In the genomic region with DNA sequence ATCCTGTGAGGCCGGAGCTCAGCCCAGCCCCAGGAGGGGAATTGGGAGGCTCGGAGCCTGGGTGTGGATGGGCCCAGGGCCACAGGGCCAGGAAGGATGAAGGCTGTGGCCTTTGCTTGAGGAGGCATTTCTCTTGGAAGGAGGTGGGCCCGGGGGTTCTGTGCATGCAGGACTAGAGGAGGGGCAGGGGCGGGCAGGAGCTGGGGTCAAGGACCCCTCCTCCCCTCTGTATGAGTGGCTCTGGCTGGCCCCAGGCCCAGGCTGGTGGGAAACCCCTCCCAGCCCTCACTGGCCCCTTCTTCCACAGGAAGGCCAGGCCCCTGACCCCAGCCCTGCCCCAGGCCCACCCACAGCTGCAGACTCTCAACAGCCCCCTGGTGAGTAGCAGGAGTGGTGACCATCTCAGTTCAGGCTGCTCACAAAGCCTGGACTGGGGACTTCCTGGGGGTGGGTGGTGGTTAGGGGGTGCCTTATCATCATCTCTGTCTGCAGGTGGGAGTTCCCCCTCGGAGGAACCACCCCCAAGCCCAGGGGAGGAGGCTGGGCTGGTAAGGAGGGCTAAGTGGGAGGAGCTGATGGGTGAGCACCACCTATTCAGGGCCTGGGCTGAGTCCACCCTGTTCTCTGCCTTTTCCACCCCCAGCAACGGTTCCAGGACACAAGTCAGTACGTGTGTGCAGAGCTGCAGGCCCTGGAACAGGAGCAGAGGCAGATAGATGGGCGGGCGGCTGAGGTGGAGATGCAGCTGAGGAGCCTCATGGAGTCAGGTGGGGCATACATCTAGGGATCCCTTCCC, we compare ENCODE assay signal across 14 cellular contexts. TPM values are rescaled to one million over a fixed set of nuclear protein-coding genes. Genes with fewer than 3 reads are reported as not detected.
DNase-seq lines count a peak whose midpoint lies in the region; TF ChIP-seq lines count a peak whose summit lies in the region.
"Had no signal": no experiment of that assay in that cellular context is flagged by ENCODE, and none has a peak within 500 bp of the region (broad histone marks: within the 10 kb centered on the region; RNA-seq: fewer than 3 reads in every experiment).

No MANE protein-coding gene starts in this region.

- intact Hi-C loops in activated CD4-positive, alpha-beta memory T cell treated with anti-CD3 and anti-CD28 coated beads for 36 hours (cut with micrococcal nuclease): loop anchor here (2.0 kb wide), 1 partner anchor 25 kb away; a partner anchor contains a TSS
- intact Hi-C loops in ascending aorta (cut with DNase I): no loop called here

- H2BK12ac ChIP-seq in mesenchymal stem cell (ENCODE audit: low read length in 2 of 2): no peak overlapping the region

- no peaks in the 10 kb centered on the region for H3K9me3 Mint-ChIP-seq in activated CD4-positive, alpha-beta memory T cell treated with anti-CD3 and anti-CD28 coated beads for 36 hours
- H3K9me3 Mint-ChIP-seq: brain; CD8-positive, alpha-beta memory T cell had no signal

- peaks cover 64% of the 10 kb centered on the region for H4K20me1 ChIP-seq in BLaER1

- H3K27me3 ChIP-seq in BLaER1 (no peaks in the 10 kb centered on the region), mesenchymal stem cell (ENCODE audit: control insufficient read depth in 1 of 2, insufficient read depth in 1 of 2, low read length in 2 of 2) (no peaks in the 10 kb centered on the region), ascending aorta (no peaks in the 10 kb centered on the region)
- H3K27me3 ChIP-seq: pancreas, uterus had no signal

- H3K9me3 ChIP-seq in BLaER1 (no peaks in the 10 kb centered on the region), mesenchymal stem cell (ENCODE audit: control insufficient read depth, low read length) (no peaks in the 10 kb centered on the region), ascending aorta (no peaks in the 10 kb centered on the region)
- H3K9me3 ChIP-seq: pancreas, uterus had no signal

- H3K14ac ChIP-seq in mesenchymal stem cell (ENCODE audit: low read length in 2 of 2): no peak overlapping the region

- H3K4me1 Mint-ChIP-seq in activated CD4-positive, alpha-beta memory T cell treated with anti-CD3 and anti-CD28 coated beads for 36 hours (ENCODE audit: low read depth): peaks cover 31% of the 10 kb centered on the region

- H3K27ac ChIP-seq in BLaER1 (peak overlapping the region; percentile 89), mesenchymal stem cell (ENCODE audit: low read length, poor library complexity, severe bottlenecking) (no peak overlapping the region), ascending aorta (peak overlapping the region in 1 of 2 donors; percentile 20)
- H3K27ac ChIP-seq: pancreas had no signal

- H2BK120ac ChIP-seq in mesenchymal stem cell (ENCODE audit: low read depth, low read length): no peak overlapping the region

- H3K18ac ChIP-seq in mesenchymal stem cell (ENCODE audit: low read depth in 1 of 2, low read length in 2 of 2): no peak overlapping the region

- H3K4me2 ChIP-seq in BLaER1 (peak overlapping the region; percentile 96), mesenchymal stem cell (ENCODE audit: low read length, poor library complexity, severe bottlenecking) (no peak overlapping the region)

- peaks cover 14% of the 10 kb centered on the region for H3K79me1 ChIP-seq in mesenchymal stem cell (replicated peaks; ENCODE audit: low read length, poor library complexity, severe bottlenecking)

- CTCF ChIA-PET in activated CD4-positive, alpha-beta memory T cell treated with anti-CD3 and anti-CD28 coated beads for 36 hours (lab: Charles Lee): interaction anchor here (0.6 to 10.1 kb wide), 6 partner anchors 12 to 296 kb away, joined by 3 to 126 read pairs (median 35); a partner anchor contains a TSS

- H3K4me3 ChIP-seq in BLaER1 (no peak overlapping the region), mesenchymal stem cell (ENCODE audit: insufficient read depth in 1 of 2, low read depth in 1 of 2, low read length in 2 of 2) (no peak overlapping the region), ascending aorta (no peak overlapping the region)
- H3K4me3 ChIP-seq: pancreas, uterus had no signal

- H4K8ac ChIP-seq in mesenchymal stem cell (ENCODE audit: low read length): peak overlapping the region; percentile 46

- H3K27me3 Mint-ChIP-seq in activated CD4-positive, alpha-beta memory T cell treated with anti-CD3 and anti-CD28 coated beads for 36 hours: no peaks in the 10 kb centered on the region
- H3K27me3 Mint-ChIP-seq: CD8-positive, alpha-beta memory T cell had no signal

- H3K4me3 Mint-ChIP-seq in activated CD4-positive, alpha-beta memory T cell treated with anti-CD3 and anti-CD28 coated beads for 36 hours: no peak overlapping the region
- H3K4me3 Mint-ChIP-seq: CD8-positive, alpha-beta memory T cell had no signal

- H3K36me3 Mint-ChIP-seq in activated CD4-positive, alpha-beta memory T cell treated with anti-CD3 and anti-CD28 coated beads for 36 hours: peaks cover 19% of the 10 kb centered on the region

- peak overlapping the region; percentile 79 for H2BK15ac ChIP-seq in mesenchymal stem cell (ENCODE audit: low read depth, poor library complexity, severe bottlenecking)

- peak overlapping the region; percentile 41 for H4K91ac ChIP-seq in mesenchymal stem cell (ENCODE audit: low read length)

- no peak overlapping the region for H3K23ac ChIP-seq in mesenchymal stem cell (ENCODE audit: low read length in 2 of 2)

- H2BK5ac ChIP-seq in mesenchymal stem cell (ENCODE audit: low read depth, low read length, poor library complexity, severe bottlenecking): no peak overlapping the region

- no peak overlapping the region for H2AK5ac ChIP-seq in mesenchymal stem cell (ENCODE audit: low read length, severe bottlenecking)

- POLR2A ChIA-PET in activated CD4-positive, alpha-beta memory T cell treated with anti-CD3 and anti-CD28 coated beads for 36 hours (lab: Charles Lee): interaction anchor here (1.4 to 5.9 kb wide), 2 partner anchors 13 to 19 kb away, joined by 5 to 68 read pairs; a partner anchor contains a TSS

- TF ChIP-seq CTCF in GM13977 (IDR thresholded peaks at IDR 0.05; ENCODE audit: extremely low read depth, insufficient read depth, missing control alignments) (peak; percentile 2), ascending aorta (IDR thresholded peaks at IDR 0.05) (no peak)

- H3K36me3 ChIP-seq in BLaER1 (peaks cover 76% of the 10 kb centered on the region), mesenchymal stem cell (ENCODE audit: control insufficient read depth in 1 of 2, insufficient read depth in 2 of 2, low read depth in 1 of 2, low read length in 2 of 2) (peaks cover 44 to 50% of the 10 kb centered on the region in 2 experiments), ascending aorta (peaks cover 62 to 70% of the 10 kb centered on the region in 2 donors)
- H3K36me3 ChIP-seq: pancreas, uterus had no signal

- WGBS in mesenchymal stem cell: 87% methylated on average over 7 of the region's 9 CpGs

- in situ Hi-C loops in GM13977 (cut with MboI; ENCODE audit: low pct_unique_long_range_greater_than_20kb, low sequenced_read_pairs, unreplicated experiment): no loop called here

- no peak overlapping the region for H3K4ac ChIP-seq in mesenchymal stem cell (ENCODE audit: low read depth in 1 of 2, low read length in 2 of 2)

- no peak overlapping the region for H2AFZ ChIP-seq in mesenchymal stem cell (ENCODE audit: low read depth, low read length)

- peak overlapping the region; percentile 95 for H3K27ac Mint-ChIP-seq in activated CD4-positive, alpha-beta memory T cell treated with anti-CD3 and anti-CD28 coated beads for 36 hours

- H3K9ac ChIP-seq in BLaER1: peak overlapping the region; percentile 24; the same call in 1 of the 2 replicates
- H3K9ac ChIP-seq in mesenchymal stem cell (ENCODE audit: low read length): no peak overlapping the region

- DNase-seq in GM13977 (ENCODE audit: low spot score) (peak; percentile 89), mesenchymal stem cell (no peak), medulla oblongata (ENCODE audit: extremely low spot score) (no peak), ascending aorta (ENCODE audit: low spot score in 2 of 2) (no peak), GM03348 (ENCODE audit: low spot score) (no peak), HuH-7.5 (ENCODE audit: low spot score) (no peak)
- DNase-seq in activated CD4-positive, alpha-beta memory T cell treated with anti-CD3 and anti-CD28 coated beads for 36 hours: peak; percentile 42
- DNase-seq: KG1; stimulated activated CD4-positive, alpha-beta T cell treated with anti-CD3 and anti-CD28 coated beads, Interleukin-4, amount 100 ng/mL, for 4 hours; uterus had no signal

- H3K4me1 ChIP-seq in BLaER1 (peaks cover 65% of the 10 kb centered on the region), mesenchymal stem cell (ENCODE audit: control insufficient read depth, insufficient read depth, low read depth, low read length) (peaks cover 39% of the 10 kb centered on the region), ascending aorta (peaks cover 22 to 30% of the 10 kb centered on the region in 2 donors)
- H3K4me1 ChIP-seq: pancreas had no signal

RNA-seq across cellular contexts. Expression of a gene that starts 6.0 kb away (rescaled TPM):
- under 1 TPM; 0.29 to 0.31 TPM for total RNA-seq in activated CD4-positive, alpha-beta memory T cell treated with anti-CD3 and anti-CD28 coated beads for 36 hours
- polyA plus RNA-seq in mesenchymal stem cell (2013, experiment 1 of 2): 0.04 TPM
- 0.08 TPM for polyA plus RNA-seq in mesenchymal stem cell (2013, experiment 2 of 2)
- not detected for total RNA-seq in ascending aorta
- polyA plus RNA-seq: CD8-positive, alpha-beta memory T cell had no signal

RNA-seq across cellular contexts. Expression of a gene that starts 13.8 kb away (rescaled TPM):
- total RNA-seq in activated CD4-positive, alpha-beta memory T cell treated with anti-CD3 and anti-CD28 coated beads for 36 hours: 100 to 1,000 TPM; 137 to 141 TPM
- 22.5 TPM for polyA plus RNA-seq in mesenchymal stem cell (2013, experiment 1 of 2)
- 22.6 TPM for polyA plus RNA-seq in mesenchymal stem cell (2013, experiment 2 of 2)
- 418 TPM for total RNA-seq in ascending aorta

RNA-seq across cellular contexts. Expression of a gene that starts 17.3 kb away (rescaled TPM):
- total RNA-seq in activated CD4-positive, alpha-beta memory T cell treated with anti-CD3 and anti-CD28 coated beads for 36 hours: 10 to 100 TPM; 25.3 to 28.3 TPM
- 50.0 TPM for polyA plus RNA-seq in mesenchymal stem cell (2013, experiment 1 of 2)
- 53.5 TPM for polyA plus RNA-seq in mesenchymal stem cell (2013, experiment 2 of 2)
- 104 TPM for total RNA-seq in ascending aorta

RNA-seq across cellular contexts. Expression of a gene that starts 19.4 kb away (rescaled TPM):
- 10 to 100 TPM; 48.1 to 51.1 TPM for total RNA-seq in activated CD4-positive, alpha-beta memory T cell treated with anti-CD3 and anti-CD28 coated beads for 36 hours
- 64.9 TPM for polyA plus RNA-seq in mesenchymal stem cell (2013, experiment 1 of 2)
- polyA plus RNA-seq in mesenchymal stem cell (2013, experiment 2 of 2): 59.8 TPM
- 157 TPM for total RNA-seq in ascending aorta

RNA-seq across cellular contexts. Expression of a gene that starts 24.4 kb away (rescaled TPM):
- 10 to 100 TPM; 56.7 to 62.6 TPM for total RNA-seq in activated CD4-positive, alpha-beta memory T cell treated with anti-CD3 and anti-CD28 coated beads for 36 hours
- 36.7 TPM for polyA plus RNA-seq in mesenchymal stem cell (2013, experiment 1 of 2)
- 36.1 TPM for polyA plus RNA-seq in mesenchymal stem cell (2013, experiment 2 of 2)
- total RNA-seq in ascending aorta: 121 TPM

Comparison
In these comparisons a context has a peak if more than half of its experiments do, and no peak if none do; other contexts are left out.
1. DNase-seq: peak in GM13977 (single experiment) and activated CD4-positive, alpha-beta memory T cell treated with anti-CD3 and anti-CD28 coated beads for 36 hours (single experiment); none in mesenchymal stem cell (single experiment), medulla oblongata (single experiment), ascending aorta (0 of 2), GM03348 (single experiment) and HuH-7.5 (single experiment).